ENCODE assay signal across 2 cellular contexts in the genomic region with DNA sequence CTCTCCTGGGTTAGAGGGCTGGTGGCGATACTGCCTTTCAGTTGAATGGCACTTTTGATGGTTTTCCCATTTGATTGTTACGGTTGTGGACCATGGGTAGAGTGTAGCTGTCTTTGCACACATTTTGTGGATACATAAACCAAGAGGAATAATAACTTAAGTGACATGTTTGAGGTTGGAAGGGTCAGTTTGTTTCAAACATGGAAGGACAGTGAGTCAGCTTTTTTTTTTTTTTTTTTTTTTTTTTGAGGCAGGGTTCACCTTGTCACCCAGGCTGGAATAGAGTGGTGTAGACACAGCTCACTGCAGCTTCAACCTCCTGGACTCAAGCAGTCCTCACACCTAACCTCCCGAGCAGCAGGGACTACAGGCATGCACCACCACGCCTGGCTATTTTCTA.
TF ChIP-seq lines count a peak whose summit lies in the region.

No MANE protein-coding gene starts in this region.

TF ChIP-seq in A549, 52 proteins besides CTCF, POLR2A, EP300 and RAD21:
- TF ChIP-seq NFE2L2 (conservative IDR thresholded peaks at IDR 0.05; ENCODE audit: low read length) (0 out of 2 replicates have a peak, but pooled peaks have one; percentile 6), KDM1A (IDR thresholded peaks at IDR 0.05; ENCODE audit: low read depth) (no peak), MAFK (IDR thresholded peaks at IDR 0.05; ENCODE audit: partially characterized antibody) (peak; percentile 46)
TF ChIP-seq in A549: peak in this region for 2.

TF ChIP-seq in IMR-90, 13 proteins besides CTCF, POLR2A, EP300 and RAD21:
- peak; percentile 44; the same call in 1 of the 2 replicates for TF ChIP-seq NFE2L2 (IDR thresholded peaks at IDR 0.05; ENCODE audit: low read depth, low read length)
- no peak for TF ChIP-seq CHD1 (IDR thresholded peaks at IDR 0.05; ENCODE audit: low read depth, low read length)
